In genomic region chr11:116774661-116775060, GRCh38 we compare ENCODE assay signal across 20 cellular contexts. TPM values are rescaled to one million over a fixed set of nuclear protein-coding genes. Genes with fewer than 3 reads are reported as not detected.
DNase-seq lines count a peak whose midpoint lies in the region; ATAC-seq and TF ChIP-seq lines count a peak whose summit lies in the region.
"Had no signal": no experiment of that assay in that cellular context is flagged by ENCODE, and none has a peak within 500 bp of the region (broad histone marks: within the 10 kb centered on the region; RNA-seq: fewer than 3 reads in every experiment).

No MANE protein-coding gene starts in this region.

- peaks cover 38% of the 10 kb centered on the region for H3K36me3 Mint-ChIP-seq in T-helper 1 cell treated with Interleukin-12 subunit alpha and Interleukin-12 subunit beta and Interleukin-4 antibody, amounts not matched to agents 30 μg/mL and 1 μg/mL, for 36 hours (ENCODE audit: low read depth)
- H3K36me3 Mint-ChIP-seq in GM23338 (ENCODE audit: low read depth) (peaks cover 45% of the 10 kb centered on the region), natural killer cell (peaks cover 16% of the 10 kb centered on the region)
- H3K36me3 Mint-ChIP-seq in activated T-helper 2 cell treated with anti-CD3 and anti-CD28 coated beads, Interferon-gamma antibody, Interleukin-2, Interleukin-4, amounts not matched to agents 10 μg/mL and 5 μg/mL and 100 μg/mL, durations not matched to agents 14 hours and 24 hours and 36 hours (ENCODE audit: low read depth), result peaks cover 48% of the 10 kb centered on the region

- H3F3A ChIP-seq in GM23338 (replicated peaks; ENCODE audit: low read depth), result 0 out of 2 replicates have a peak, but pooled peaks cover 5% of the 10 kb centered on the region

- no peak for ATAC-seq in GM23338
- no peak for ATAC-seq in natural killer cell
- ATAC-seq: heart left ventricle; stimulated activated effector memory CD8-positive, alpha-beta T cell treated with anti-CD3 and anti-CD28 coated beads, Interleukin-12 subunit alpha, Interleukin-12 subunit beta, amount 100 ng/mL, for 72 hours had no signal

- H3K4ac ChIP-seq in mesendoderm (ENCODE audit: low read depth, low read length), result no peak overlapping the region

- H2BK5ac ChIP-seq in mesendoderm (ENCODE audit: low read length), result no peak overlapping the region

- no peak overlapping the region for H4K5ac ChIP-seq in mesendoderm (ENCODE audit: low read length)

- peaks cover 51% of the 10 kb centered on the region for H3K4me1 Mint-ChIP-seq in T-helper 1 cell treated with Interleukin-12 subunit alpha and Interleukin-12 subunit beta and Interleukin-4 antibody, amounts not matched to agents 30 μg/mL and 1 μg/mL, for 36 hours (ENCODE audit: low read depth)
- peaks cover 20% of the 10 kb centered on the region for H3K4me1 Mint-ChIP-seq in GM23338
- peaks cover 49% of the 10 kb centered on the region for H3K4me1 Mint-ChIP-seq in activated T-helper 2 cell treated with anti-CD3 and anti-CD28 coated beads, Interferon-gamma antibody, Interleukin-2, Interleukin-4, amounts not matched to agents 10 μg/mL and 5 μg/mL and 100 μg/mL, durations not matched to agents 14 hours and 24 hours and 36 hours (ENCODE audit: low read depth)
- H3K4me1 Mint-ChIP-seq in natural killer cell, result peaks cover 26 to 28% of the 10 kb centered on the region in 2 donors

- H2BK120ac ChIP-seq in mesendoderm (ENCODE audit: low read depth, low read length), result no peak overlapping the region

- DNase-seq in T-helper 1 cell (no peak), GM23338 (ENCODE audit: low spot score) (peak; percentile 2), natural killer cell (no peak), dorsolateral prefrontal cortex (no peak), mesendoderm (no peak), DMS153 treated with DMSO at 0.1 percent for 48 hours (lab: John Stamatoyannopoulos, UW; ENCODE audit: unreplicated experiment) (no peak)
- no peak for DNase-seq in activated T-helper 2 cell treated with anti-CD3 and anti-CD28 coated beads, Interferon-gamma antibody, Interleukin-2, Interleukin-4, amounts not matched to agents 10 μg/mL and 5 μg/mL and 100 μg/mL, durations not matched to agents 14 hours and 24 hours and 36 hours (ENCODE audit: low spot score)
- DNase-seq: heart left ventricle, kidney glomerular epithelial cell, midbrain, MM.1S, NCI-H1930 had no signal

- intact Hi-C loops in activated T-helper 2 cell treated with anti-CD3 and anti-CD28 coated beads, Interferon-gamma antibody, Interleukin-2, Interleukin-4, amounts not matched to agents 10 μg/mL and 5 μg/mL and 100 μg/mL, durations not matched to agents 14 hours and 24 hours and 36 hours (cut with micrococcal nuclease), result loop anchor here (5.0 kb wide), 1 partner anchor 368 kb away; the partner anchor contains the start of gene PAFAH1B2
- intact Hi-C loops in natural killer cell (cut with micrococcal nuclease), result loop anchor here (5.0 kb wide), 2 partner anchors 78 to 458 kb away; partner anchors contain the start of genes PCSK7 and RNF214
- intact Hi-C loops in dorsolateral prefrontal cortex (cut with DNase I), result loop anchor here (5.0 kb wide), 1 partner anchor 453 kb away; no protein-coding TSS in a partner anchor

- H3K27me3 ChIP-seq in GM23338 (ENCODE audit: insufficient read depth), result no peaks in the 10 kb centered on the region
- no peaks in the 10 kb centered on the region for H3K27me3 ChIP-seq in dorsolateral prefrontal cortex
- no peaks in the 10 kb centered on the region for H3K27me3 ChIP-seq in mesendoderm (ENCODE audit: insufficient read depth, low read length, poor library complexity)
- H3K27me3 ChIP-seq: heart left ventricle had no signal

- no peak overlapping the region for H3K18ac ChIP-seq in mesendoderm (ENCODE audit: low read length)

- H3K4me3 ChIP-seq in GM23338, result no peak overlapping the region; the same call in 1 of the 2 replicates
- H3K4me3 ChIP-seq in dorsolateral prefrontal cortex, result no peak overlapping the region
- H3K4me3 ChIP-seq in mesendoderm (ENCODE audit: low read length), result no peak overlapping the region
- H3K4me3 ChIP-seq: heart left ventricle, smooth muscle cell had no signal

- H3K27me3 Mint-ChIP-seq in T-helper 1 cell treated with Interleukin-12 subunit alpha and Interleukin-12 subunit beta and Interleukin-4 antibody, amounts not matched to agents 30 μg/mL and 1 μg/mL, for 36 hours (ENCODE audit: low read depth), result no peaks in the 10 kb centered on the region
- H3K27me3 Mint-ChIP-seq in GM23338 (ENCODE audit: insufficient read depth, low read depth, poor library complexity), result peaks cover 4% of the 10 kb centered on the region
- no peaks in the 10 kb centered on the region for H3K27me3 Mint-ChIP-seq in activated T-helper 2 cell treated with anti-CD3 and anti-CD28 coated beads, Interferon-gamma antibody, Interleukin-2, Interleukin-4, amounts not matched to agents 10 μg/mL and 5 μg/mL and 100 μg/mL, durations not matched to agents 14 hours and 24 hours and 36 hours (ENCODE audit: low read depth)
- no peaks in the 10 kb centered on the region for H3K27me3 Mint-ChIP-seq in natural killer cell (ENCODE audit: low read depth in 2 of 2)

- H3K27ac ChIP-seq in GM23338 (ENCODE audit: low read depth), result no peak overlapping the region
- H3K27ac ChIP-seq in dorsolateral prefrontal cortex, result no peak overlapping the region
- no peak overlapping the region for H3K27ac ChIP-seq in mesendoderm (ENCODE audit: low read depth, low read length)
- H3K27ac ChIP-seq: heart left ventricle had no signal

- H2BK15ac ChIP-seq in mesendoderm (replicated peaks; ENCODE audit: low read depth), result no peak overlapping the region

- H3K4me1 ChIP-seq in GM23338 (ENCODE audit: insufficient read depth), result peaks cover 20% of the 10 kb centered on the region
- peaks cover 3% of the 10 kb centered on the region for H3K4me1 ChIP-seq in mesendoderm (ENCODE audit: control insufficient read depth, low read depth, low read length)

- peaks cover 23% of the 10 kb centered on the region for H3K79me2 ChIP-seq in GM23338 (replicated peaks; ENCODE audit: insufficient read depth)
- H3K79me2 ChIP-seq in mesendoderm (ENCODE audit: control insufficient read depth, insufficient read depth, low read length), result peaks cover 19% of the 10 kb centered on the region

- H2AK5ac ChIP-seq in mesendoderm (ENCODE audit: low read length), result no peak overlapping the region

- H3K36me3 ChIP-seq in GM23338 (ENCODE audit: insufficient read depth) (peaks cover 18% of the 10 kb centered on the region), mesendoderm (ENCODE audit: control insufficient read depth, insufficient read depth, low read length) (peaks cover 10% of the 10 kb centered on the region)

- no peak overlapping the region for H3K9ac ChIP-seq in mesendoderm (ENCODE audit: low read length)

- no peak overlapping the region for H3K56ac ChIP-seq in mesendoderm (ENCODE audit: low read length)

- no peak overlapping the region for H2AFZ ChIP-seq in GM23338

- H3K79me1 ChIP-seq in mesendoderm (ENCODE audit: low read length), result peaks cover 3% of the 10 kb centered on the region

- H3K4me3 Mint-ChIP-seq in T-helper 1 cell treated with Interleukin-12 subunit alpha and Interleukin-12 subunit beta and Interleukin-4 antibody, amounts not matched to agents 30 μg/mL and 1 μg/mL, for 36 hours, result no peak overlapping the region
- H3K4me3 Mint-ChIP-seq in GM23338 (no peak overlapping the region), natural killer cell (peak overlapping the region; percentile 1)
- H3K4me3 Mint-ChIP-seq in activated T-helper 2 cell treated with anti-CD3 and anti-CD28 coated beads, Interferon-gamma antibody, Interleukin-2, Interleukin-4, amounts not matched to agents 10 μg/mL and 5 μg/mL and 100 μg/mL, durations not matched to agents 14 hours and 24 hours and 36 hours (ENCODE audit: low read depth), result peak overlapping the region; percentile 47

- H3K4me2 ChIP-seq in GM23338 (no peak overlapping the region), mesendoderm (ENCODE audit: low read length) (no peak overlapping the region)
- H3K4me2 ChIP-seq: smooth muscle cell had no signal

- no peak overlapping the region for H3K23ac ChIP-seq in mesendoderm (ENCODE audit: low read length)

- no peak for TF ChIP-seq CTCF in GM23338 (conservative IDR thresholded peaks at IDR 0.05; ENCODE audit: low read depth in 2 of 2)
- TF ChIP-seq CTCF in natural killer cell (IDR thresholded peaks at IDR 0.05), result no peak
- no peak for TF ChIP-seq CTCF in dorsolateral prefrontal cortex (IDR thresholded peaks at IDR 0.05 in 54 of 56, conservative IDR thresholded peaks at IDR 0.05 in 2 of 56; ENCODE audit: low read depth in 1 of 56, partially characterized antibody in 56 of 56)

- no peaks in the 10 kb centered on the region for H3K9me3 Mint-ChIP-seq in T-helper 1 cell treated with Interleukin-12 subunit alpha and Interleukin-12 subunit beta and Interleukin-4 antibody, amounts not matched to agents 30 μg/mL and 1 μg/mL, for 36 hours
- H3K9me3 Mint-ChIP-seq in GM23338 (no peaks in the 10 kb centered on the region), natural killer cell (no peaks in the 10 kb centered on the region)
- no peaks in the 10 kb centered on the region for H3K9me3 Mint-ChIP-seq in activated T-helper 2 cell treated with anti-CD3 and anti-CD28 coated beads, Interferon-gamma antibody, Interleukin-2, Interleukin-4, amounts not matched to agents 10 μg/mL and 5 μg/mL and 100 μg/mL, durations not matched to agents 14 hours and 24 hours and 36 hours
- H3K9me3 Mint-ChIP-seq: stimulated activated effector memory CD8-positive, alpha-beta T cell treated with anti-CD3 and anti-CD28 coated beads, Interleukin-12 subunit alpha, Interleukin-12 subunit beta, amount 100 ng/mL, for 72 hours had no signal

- peak overlapping the region; percentile 27 for H3K27ac Mint-ChIP-seq in T-helper 1 cell treated with Interleukin-12 subunit alpha and Interleukin-12 subunit beta and Interleukin-4 antibody, amounts not matched to agents 30 μg/mL and 1 μg/mL, for 36 hours
- H3K27ac Mint-ChIP-seq in GM23338 (no peak overlapping the region), natural killer cell (peak overlapping the region in 1 of 2 donors; percentile 97)
- H3K27ac Mint-ChIP-seq in activated T-helper 2 cell treated with anti-CD3 and anti-CD28 coated beads, Interferon-gamma antibody, Interleukin-2, Interleukin-4, amounts not matched to agents 10 μg/mL and 5 μg/mL and 100 μg/mL, durations not matched to agents 14 hours and 24 hours and 36 hours, result peak overlapping the region; percentile 16

- H4K20me1 ChIP-seq in GM23338 (replicated peaks; ENCODE audit: insufficient read depth), result peaks cover 8% of the 10 kb centered on the region; the same call in 1 of the 2 replicates

- no peak overlapping the region for H4K8ac ChIP-seq in mesendoderm (ENCODE audit: low read depth, low read length)

- H3K9me2 ChIP-seq in GM23338 (ENCODE audit: insufficient read depth), result no peaks in the 10 kb centered on the region

- no CpG with 5 or more reads among the region's 5 CpGs for WGBS in mesendoderm (ENCODE audit: extremely low coverage, insufficient coverage, low lambda C conversion rate)

RNA-seq across cellular contexts. Expression of gene BUD13, which starts 1.9 kb away (rescaled TPM):
- total RNA-seq in GM23338 (2014; rRNA removed; shearing (Covaris generic)), result 17.6 and 24.8 TPM in 2 replicates
- polyA plus RNA-seq in GM23338 (2016; fragmentation: Nextera tagmentation; extraction: Ambion mirVana), result 13.4 and 17.0 TPM in 2 replicates
- 30.4 and 34.3 TPM in 2 replicates for total RNA-seq in activated T-helper 2 cell treated with anti-CD3 and anti-CD28 coated beads, Interferon-gamma antibody, Interleukin-2, Interleukin-4, amounts not matched to agents 10 μg/mL and 5 μg/mL and 100 μg/mL, durations not matched to agents 14 hours and 24 hours and 36 hours
- total RNA-seq in natural killer cell, result 10 to 100 TPM; 13.5 to 16.0 (median 13.7) TPM
- total RNA-seq in dorsolateral prefrontal cortex, result 10 to 100 TPM in 113 of 120 experiments, 1 to 10 TPM in 7; 7.8 to 19.6 (median 12.4) TPM
- 28.7 TPM for polyA plus RNA-seq in mesendoderm (2013, experiment 1 of 2)
- polyA plus RNA-seq in mesendoderm (2013, experiment 2 of 2), result 28.6 TPM

RNA-seq across cellular contexts. Expression of gene ZPR1, which starts 13.2 kb away (rescaled TPM):
- total RNA-seq in GM23338 (2014; rRNA removed; shearing (Covaris generic)), result 52.0 and 96.7 TPM in 2 replicates
- 46.8 and 55.4 TPM in 2 replicates for polyA plus RNA-seq in GM23338 (2016; fragmentation: Nextera tagmentation; extraction: Ambion mirVana)
- 84.1 and 84.7 TPM in 2 replicates for total RNA-seq in activated T-helper 2 cell treated with anti-CD3 and anti-CD28 coated beads, Interferon-gamma antibody, Interleukin-2, Interleukin-4, amounts not matched to agents 10 μg/mL and 5 μg/mL and 100 μg/mL, durations not matched to agents 14 hours and 24 hours and 36 hours
- total RNA-seq in natural killer cell (100 to 1,000 TPM in 1 of 3 donors, 10 to 100 TPM in 2; 92.0 to 107 (median 92.6) TPM), dorsolateral prefrontal cortex (10 to 100 TPM; 31.6 to 66.9 (median 46.6) TPM)
- 58.1 TPM for polyA plus RNA-seq in mesendoderm (2013, experiment 1 of 2)
- polyA plus RNA-seq in mesendoderm (2013, experiment 2 of 2), result 55.9 TPM

RNA-seq across cellular contexts. Expression of gene APOA5, which starts 17.0 kb away (rescaled TPM):
- total RNA-seq in GM23338 (2014; rRNA removed; shearing (Covaris generic)), result 0.16 and 0.35 TPM in 2 replicates
- polyA plus RNA-seq in GM23338 (2016; fragmentation: Nextera tagmentation; extraction: Ambion mirVana), result 0.18 TPM in 1 of 2 replicates, not detected in the other
- not detected in 2 replicates for total RNA-seq in activated T-helper 2 cell treated with anti-CD3 and anti-CD28 coated beads, Interferon-gamma antibody, Interleukin-2, Interleukin-4, amounts not matched to agents 10 μg/mL and 5 μg/mL and 100 μg/mL, durations not matched to agents 14 hours and 24 hours and 36 hours
- total RNA-seq in natural killer cell (not detected), dorsolateral prefrontal cortex (under 1 TPM in 1 of 120 experiments, not detected in 119; 0.25 TPM)
- polyA plus RNA-seq in mesendoderm (2013, experiment 1 of 2), result 0.01 TPM
- polyA plus RNA-seq in mesendoderm (2013, experiment 2 of 2), result 0.07 TPM
- total RNA-seq: A673, heart left ventricle, HT-29, NCI-H460, posterior vena cava, smooth muscle cell, ureter had no signal
- polyA plus RNA-seq: heart left ventricle, smooth muscle cell had no signal

RNA-seq across cellular contexts. Expression of gene APOA4, which starts 48.4 kb away (rescaled TPM):
- not detected in 2 replicates for total RNA-seq in GM23338 (2014; rRNA removed; shearing (Covaris generic))
- polyA plus RNA-seq in GM23338 (2016; fragmentation: Nextera tagmentation; extraction: Ambion mirVana), result not detected in 2 replicates
- not detected in 2 replicates for total RNA-seq in activated T-helper 2 cell treated with anti-CD3 and anti-CD28 coated beads, Interferon-gamma antibody, Interleukin-2, Interleukin-4, amounts not matched to agents 10 μg/mL and 5 μg/mL and 100 μg/mL, durations not matched to agents 14 hours and 24 hours and 36 hours
- total RNA-seq in natural killer cell (not detected), dorsolateral prefrontal cortex (not detected)
- polyA plus RNA-seq in mesendoderm (2013, experiment 1 of 2), result not detected
- not detected for polyA plus RNA-seq in mesendoderm (2013, experiment 2 of 2)
- total RNA-seq: A673, heart left ventricle, HT-29, NCI-H460, smooth muscle cell, ureter had no signal

RNA-seq across cellular contexts. Expression of gene APOC3, which starts 55.0 kb away (rescaled TPM):
- total RNA-seq in GM23338 (2014; rRNA removed; shearing (Covaris generic)), result not detected in 2 replicates
- polyA plus RNA-seq in GM23338 (2016; fragmentation: Nextera tagmentation; extraction: Ambion mirVana), result not detected in 2 replicates
- not detected in 2 replicates for total RNA-seq in activated T-helper 2 cell treated with anti-CD3 and anti-CD28 coated beads, Interferon-gamma antibody, Interleukin-2, Interleukin-4, amounts not matched to agents 10 μg/mL and 5 μg/mL and 100 μg/mL, durations not matched to agents 14 hours and 24 hours and 36 hours
- total RNA-seq in natural killer cell (not detected), dorsolateral prefrontal cortex (not detected)
- polyA plus RNA-seq in mesendoderm (2013, experiment 1 of 2), result not detected
- not detected for polyA plus RNA-seq in mesendoderm (2013, experiment 2 of 2)
- total RNA-seq: A673, HT-29, NCI-H460, posterior vena cava, smooth muscle cell had no signal
- polyA plus RNA-seq: heart left ventricle had no signal

Comparison
In these comparisons a context has a peak if more than half of its experiments do, and no peak if none do; other contexts are left out.
1. H3K4me3 Mint-ChIP-seq: peak in activated T-helper 2 cell treated with anti-CD3 and anti-CD28 coated beads, Interferon-gamma antibody, Interleukin-2, Interleukin-4, amounts not matched to agents 10 μg/mL and 5 μg/mL and 100 μg/mL, durations not matched to agents 14 hours and 24 hours and 36 hours (single experiment) and natural killer cell (single experiment); none in T-helper 1 cell treated with Interleukin-12 subunit alpha and Interleukin-12 subunit beta and Interleukin-4 antibody, amounts not matched to agents 30 μg/mL and 1 μg/mL, for 36 hours (single experiment) and GM23338 (single experiment).